Comparison of ENCODE assay signal across 1 cellular context in the genomic region with DNA sequence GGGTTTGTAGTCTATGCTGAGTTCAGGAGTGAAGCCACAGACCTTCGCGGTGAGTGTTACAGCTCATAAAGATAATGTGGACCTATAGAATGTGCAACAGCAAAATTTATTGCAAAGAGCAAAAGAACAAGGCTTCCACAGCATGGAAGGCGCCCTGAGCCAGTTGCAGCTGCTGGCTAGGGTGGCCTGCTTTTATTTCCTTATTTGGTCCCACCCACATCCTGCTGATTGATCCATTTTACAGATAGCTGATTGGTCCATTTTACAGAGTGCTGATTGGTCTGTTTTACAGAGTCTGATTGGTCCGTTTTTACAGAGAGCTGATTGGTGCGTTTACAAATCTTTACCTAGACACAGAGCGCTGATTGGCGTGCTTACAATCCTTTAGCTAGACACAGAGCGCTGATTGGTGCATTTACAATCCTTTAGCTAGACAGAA.
A peak's percentile ranks its signal among the peaks of the same experiment; 100 is the strongest.
TF ChIP-seq lines count a peak whose summit lies in the region.

No MANE protein-coding gene starts in this region.

TF ChIP-seq in GM12878, 131 proteins besides CTCF, POLR2A, EP300 and RAD21:
- TF ChIP-seq, protein P1, sequence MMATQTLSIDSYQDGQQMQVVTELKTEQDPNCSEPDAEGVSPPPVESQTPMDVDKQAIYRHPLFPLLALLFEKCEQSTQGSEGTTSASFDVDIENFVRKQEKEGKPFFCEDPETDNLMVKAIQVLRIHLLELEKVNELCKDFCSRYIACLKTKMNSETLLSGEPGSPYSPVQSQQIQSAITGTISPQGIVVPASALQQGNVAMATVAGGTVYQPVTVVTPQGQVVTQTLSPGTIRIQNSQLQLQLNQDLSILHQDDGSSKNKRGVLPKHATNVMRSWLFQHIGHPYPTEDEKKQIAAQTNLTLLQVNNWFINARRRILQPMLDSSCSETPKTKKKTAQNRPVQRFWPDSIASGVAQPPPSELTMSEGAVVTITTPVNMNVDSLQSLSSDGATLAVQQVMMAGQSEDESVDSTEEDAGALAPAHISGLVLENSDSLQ (IDR thresholded peaks at IDR 0.05) = peak; percentile 50; the same call in 1 of the 2 replicates
- no peak for TF ChIP-seq POLR2AphosphoS5 (IDR thresholded peaks at IDR 0.05; ENCODE audit: low read length)
